Comparison of ENCODE assay signal across 24 cellular contexts in genomic region chr15:75356539-75356938, GRCh38. TPM values are rescaled to one million over a fixed set of nuclear protein-coding genes. Genes with fewer than 3 reads are reported as not detected.
DNase-seq lines count a peak whose midpoint lies in the region; ATAC-seq, FAIRE-seq and TF ChIP-seq lines count a peak whose summit lies in the region.
"Had no signal": no experiment of that assay in that cellular context is flagged by ENCODE, and none has a peak within 500 bp of the region (broad histone marks: within the 10 kb centered on the region; RNA-seq: fewer than 3 reads in every experiment).

No MANE protein-coding gene starts in this region.

- H3K27ac ChIP-seq in HCT116 (ENCODE audit: low read depth, low read length) (no peak overlapping the region), IMR-90 (ENCODE audit: insufficient read depth, low read length) (no peak overlapping the region), kidney (ENCODE audit: low read depth in 2 of 2, low read length in 2 of 2) (no peak overlapping the region)

- no peak overlapping the region for H4K8ac ChIP-seq in IMR-90 (ENCODE audit: low read depth in 2 of 2, low read length in 2 of 2)

- DNase-seq in HCT116 (ENCODE audit: low read depth, low spot score) (no peak), IMR-90 (no peak), kidney (peak; percentile 72), naive B cell (peak; percentile 24)
- no peak for DNase-seq in effector memory CD8-positive, alpha-beta T cell
- no peak for DNase-seq in stimulated activated CD4-positive, alpha-beta T cell treated with anti-CD3 and anti-CD28 coated beads, Interleukin-4, amount 100 ng/mL, for 4 hours
- DNase-seq: ACHN; BE2C; C1 segment of cervical spinal cord; CD4-positive, CD25-positive, alpha-beta regulatory T cell; CD8-positive, alpha-beta memory T cell; COR-L47; DMS 273 treated with DMSO at 0.1 percent for 48 hours; DMS53; DND-41; EL; HCEC 1CT; HFFc6; KBM-7 had no signal

- H3K23ac ChIP-seq in IMR-90 (ENCODE audit: low read depth, low read length): no peak overlapping the region

- H3K4me2 ChIP-seq in HCT116 (ENCODE audit: low read length) (no peak overlapping the region), IMR-90 (ENCODE audit: low read depth, low read length) (no peak overlapping the region)
- H3K4me2 ChIP-seq: GM23338 had no signal

- no peak overlapping the region for H4K91ac ChIP-seq in IMR-90 (ENCODE audit: insufficient read depth, low read depth, low read length)

- H3K9me3 ChIP-seq in HCT116 (ENCODE audit: control insufficient read depth in 1 of 2, insufficient read depth in 1 of 2, low read depth in 1 of 2, low read length in 2 of 2) (no peaks in the 10 kb centered on the region), IMR-90 (ENCODE audit: control insufficient read depth, insufficient read depth, low read length) (no peaks in the 10 kb centered on the region), kidney (ENCODE audit: control insufficient read depth in 1 of 2, low read length in 2 of 2) (no peaks in the 10 kb centered on the region)
- H3K9me3 ChIP-seq: BE2C had no signal

- H2BK15ac ChIP-seq in IMR-90 (ENCODE audit: low read depth, low read length): no peak overlapping the region

- in situ Hi-C loops in IMR-90 (cut with MboI; ENCODE audit: low sequenced_read_pairs): no loop called here

- H2BK120ac ChIP-seq in IMR-90 (ENCODE audit: low read depth, low read length): no peak overlapping the region

- TF ChIP-seq CTCF in HCT116 (IDR thresholded peaks at IDR 0.05 in 2 of 3, conservative IDR thresholded peaks at IDR 0.05 in 1 of 3; ENCODE audit: borderline replicate concordance in 1 of 3, insufficient read depth in 1 of 3, low read depth in 2 of 3, low read length in 2 of 3): no peak
- TF ChIP-seq CTCF in IMR-90 (conservative IDR thresholded peaks at IDR 0.05; ENCODE audit: low read depth, low read length): no peak
- no peak for TF ChIP-seq CTCF in kidney (IDR thresholded peaks at IDR 0.05; ENCODE audit: borderline replicate concordance, extremely low read depth, insufficient read depth)

- CTCF ChIA-PET in HCT116 (lab: Charles Lee): no interaction called here
- CTCF ChIA-PET in IMR-90 (lab: Yijun Ruan, JAX): no interaction called here

- no peaks in the 10 kb centered on the region; a peak in 1 of 4 replicates for H3K79me1 ChIP-seq in IMR-90 (ENCODE audit: low read depth in 1 of 2, low read length in 2 of 2)

- peaks cover 11% of the 10 kb centered on the region for H3K9me1 ChIP-seq in IMR-90 (ENCODE audit: insufficient read depth, low read length)

- H3K18ac ChIP-seq in IMR-90 (ENCODE audit: low read depth, low read length): no peak overlapping the region

- H3K14ac ChIP-seq in IMR-90 (replicated peaks; ENCODE audit: low read depth, low read length): no peak overlapping the region

- H3K9ac ChIP-seq in HCT116 (ENCODE audit: low read length) (no peak overlapping the region), IMR-90 (ENCODE audit: low read depth, low read length) (no peak overlapping the region), kidney (ENCODE audit: low read length in 2 of 2) (no peak overlapping the region)

- H3K4me1 ChIP-seq in HCT116 (ENCODE audit: control insufficient read depth in 1 of 2, insufficient read depth in 2 of 2, low read length in 2 of 2) (no peaks in the 10 kb centered on the region), IMR-90 (ENCODE audit: control insufficient read depth, insufficient read depth, low read length) (no peaks in the 10 kb centered on the region), kidney (ENCODE audit: control insufficient read depth in 1 of 2, insufficient read depth in 1 of 2, low read depth in 1 of 2, low read length in 2 of 2) (peaks cover 0 to 2% of the 10 kb centered on the region in 2 donors)
- H3K4me1 ChIP-seq: BE2C had no signal

- POLR2A ChIA-PET in HCT116 (lab: Charles Lee): no interaction called here
- POLR2A ChIA-PET in IMR-90 (lab: Charles Lee; ENCODE audit: unreplicated experiment): no interaction called here

- H2AK9ac ChIP-seq in IMR-90 (replicated peaks; ENCODE audit: low read depth, low read length, poor library complexity): peak overlapping the region; percentile 5

- ATAC-seq in HCT116 (no peak), IMR-90 (ENCODE audit: low read depth) (no peak), naive B cell (ENCODE audit: low read depth in 2 of 2) (peak in 1 of 2 donors; percentile 4), HG03135 (IDR thresholded peaks at IDR 0.05; ENCODE audit: unreplicated experiment) (no peak)
- no peak for ATAC-seq in effector memory CD8-positive, alpha-beta T cell (replicated peaks)
- ATAC-seq: GM23338 had no signal

- H3K27ac Mint-ChIP-seq in naive B cell: peak overlapping the region in 5 of 6 donors; percentile 21 to 99 (median 63)
- no peak overlapping the region for H3K27ac Mint-ChIP-seq in effector memory CD8-positive, alpha-beta T cell
- H3K27ac Mint-ChIP-seq: CD4-positive, CD25-positive, alpha-beta regulatory T cell; GM23338; HFFc6 had no signal

- TF ChIP-seq POLR2A in HCT116 (IDR thresholded peaks at IDR 0.05; ENCODE audit: borderline replicate concordance, extremely low read depth, insufficient read depth, insufficient read length) (no peak), IMR-90 (IDR thresholded peaks at IDR 0.05; ENCODE audit: low read depth, low read length) (no peak)

- H4K20me1 ChIP-seq in HCT116 (ENCODE audit: insufficient read depth) (no peaks in the 10 kb centered on the region), IMR-90 (ENCODE audit: insufficient read depth, low read length) (no peaks in the 10 kb centered on the region)

- no peak overlapping the region for H2AFZ ChIP-seq in HCT116 (ENCODE audit: low read depth, low read length, poor library complexity, severe bottlenecking)
- no peak overlapping the region for H2AFZ ChIP-seq in IMR-90 (replicated peaks; ENCODE audit: low read length, poor library complexity)
- H2AFZ ChIP-seq: GM23338 had no signal

- H2AK5ac ChIP-seq in IMR-90 (ENCODE audit: low read depth, low read length): no peak overlapping the region

- peak overlapping the region in 1 of 8 donors; percentile 15 for H3K4me3 Mint-ChIP-seq in naive B cell
- no peak overlapping the region for H3K4me3 Mint-ChIP-seq in effector memory CD8-positive, alpha-beta T cell
- H3K4me3 Mint-ChIP-seq: CD4-positive, CD25-positive, alpha-beta regulatory T cell; CD8-positive, alpha-beta memory T cell; GM23338; HFFc6 had no signal

- H2BK20ac ChIP-seq in IMR-90 (ENCODE audit: low read depth, low read length): no peak overlapping the region

- 96% methylated on average over 20 of the region's 20 CpGs; no CpG with 5 or more reads in 1 of the 2 experiments for WGBS in IMR-90 (ENCODE audit: extremely low coverage in 2 of 2, insufficient read length in 1 of 2), 2 experiments

- H3K27me3 ChIP-seq in HCT116 (ENCODE audit: insufficient read depth, low read length): no peaks in the 10 kb centered on the region
- no peaks in the 10 kb centered on the region for H3K27me3 ChIP-seq in IMR-90 (ENCODE audit: control insufficient read depth, insufficient read depth, low read length)
- H3K27me3 ChIP-seq: BE2C had no signal

- no peaks in the 10 kb centered on the region for H3K27me3 Mint-ChIP-seq in naive B cell
- H3K27me3 Mint-ChIP-seq in effector memory CD8-positive, alpha-beta T cell: no peaks in the 10 kb centered on the region
- H3K27me3 Mint-ChIP-seq: CD4-positive, CD25-positive, alpha-beta regulatory T cell; CD8-positive, alpha-beta memory T cell had no signal

- H3K9me3 Mint-ChIP-seq in naive B cell: no peaks in the 10 kb centered on the region
- no peaks in the 10 kb centered on the region for H3K9me3 Mint-ChIP-seq in effector memory CD8-positive, alpha-beta T cell
- H3K9me3 Mint-ChIP-seq: CD4-positive, CD25-positive, alpha-beta regulatory T cell; CD8-positive, alpha-beta memory T cell; GM23338; HFFc6 had no signal

- RAD21 ChIA-PET in HCT116 (lab: Charles Lee; ENCODE audit: low non-redundant PET in 1 of 2, low total read pairs in 2 of 2, uncharacterized antibody in 2 of 2, unreplicated experiment in 2 of 2): no interaction called here

- no peak overlapping the region for H2BK5ac ChIP-seq in IMR-90 (ENCODE audit: low read depth, low read length, poor library complexity, severe bottlenecking)

- peaks cover 0 to 5% (median 0%) of the 10 kb centered on the region in 3 donors for H3K4me1 Mint-ChIP-seq in naive B cell
- peaks cover 0 to 10% of the 10 kb centered on the region in 2 donors for H3K4me1 Mint-ChIP-seq in effector memory CD8-positive, alpha-beta T cell (ENCODE audit: low read depth in 2 of 2)
- H3K4me1 Mint-ChIP-seq: GM23338 had no signal

- BruUV-seq in HCT116 (replicated peaks; lab: Mats Ljungman, UMichigan) (TSS peak; percentile 6), IMR-90 (replicated peaks; lab: Mats Ljungman, UMichigan) (no TSS peak)

- no peak overlapping the region for H4K5ac ChIP-seq in IMR-90 (ENCODE audit: low read depth, low read length)

- no peaks in the 10 kb centered on the region for H3K79me2 ChIP-seq in HCT116 (ENCODE audit: insufficient read depth, low read length)

- intact Hi-C loops in HCT116 (cut with micrococcal nuclease): no loop called here
- intact Hi-C loops in IMR-90 (cut with micrococcal nuclease): no loop called here
- intact Hi-C loops in kidney (cut with DNase I): no loop called here

- H3K9me2 ChIP-seq in HCT116 (ENCODE audit: insufficient read depth): no peaks in the 10 kb centered on the region

- peaks cover 2 to 8% of the 10 kb centered on the region in 2 experiments; a peak in 3 of 4 replicates for H3K36me3 ChIP-seq in HCT116 (ENCODE audit: control insufficient read depth in 1 of 2, insufficient read depth in 2 of 2, low read length in 2 of 2)
- H3K36me3 ChIP-seq in IMR-90 (ENCODE audit: control insufficient read depth, insufficient read depth, low read length): peaks cover 52% of the 10 kb centered on the region
- H3K36me3 ChIP-seq in kidney (ENCODE audit: control insufficient read depth in 1 of 2, insufficient read depth in 2 of 2, low read length in 2 of 2): peaks cover 12 to 19% of the 10 kb centered on the region in 2 donors

- FAIRE-seq in kidney (lab: Jason Lieb, UNC): no peak
- FAIRE-seq: A204.1, GM12891, H54 had no signal

- no peak for TF ChIP-seq RAD21 in HCT116 (IDR thresholded peaks at IDR 0.05; ENCODE audit: low read depth)
- no peak for TF ChIP-seq RAD21 in IMR-90 (IDR thresholded peaks at IDR 0.05; ENCODE audit: low read length)

- no peak overlapping the region for H3K56ac ChIP-seq in IMR-90 (ENCODE audit: extremely low read depth, insufficient read depth, low read length)

- H3K4me3 ChIP-seq in HCT116 (replicated peaks in 1 of 2; ENCODE audit: low read depth in 1 of 2, low read length in 2 of 2) (no peak overlapping the region), IMR-90 (ENCODE audit: insufficient read depth, low read depth, low read length) (no peak overlapping the region), kidney (ENCODE audit: low read length in 2 of 2) (no peak overlapping the region)
- H3K4me3 ChIP-seq: GM23338 had no signal

- dilution Hi-C loops in IMR-90 (cut with HindIII; ENCODE audit: low sequenced_read_pairs, unreplicated experiment): no loop called here

- no peak overlapping the region for H3K4ac ChIP-seq in IMR-90 (ENCODE audit: low read depth, low read length)

- no peaks in the 10 kb centered on the region for H3K36me3 Mint-ChIP-seq in naive B cell
- peaks cover 14% of the 10 kb centered on the region for H3K36me3 Mint-ChIP-seq in effector memory CD8-positive, alpha-beta T cell (ENCODE audit: insufficient read depth)

RNA-seq across cellular contexts. Expression of gene NEIL1, which starts 9.7 kb away (rescaled TPM):
- 41.4 TPM for total RNA-seq in HCT116 (2021; ENCODE audit: unreplicated experiment)
- polyA plus RNA-seq in HCT116 (2012): 27.2 and 37.5 TPM in 2 replicates
- 0.56 and 1.1 TPM in 2 replicates for total RNA-seq in IMR-90 (2012; rRNA removed)
- 3.6 and 3.7 TPM in 2 replicates for polyA plus RNA-seq in IMR-90 (2012; rRNA removed)
- 1.0 and 1.4 TPM in 2 replicates for polyA plus RNA-seq in IMR-90 (2012; cell fraction: cytosol; rRNA removed)
- polyA plus RNA-seq in IMR-90 (2012; cell fraction: nucleus; rRNA removed; ENCODE audit: low replicate concordance): 26.0 and 30.5 TPM in 2 replicates
- total RNA-seq in kidney: 42.9 TPM
- polyA plus RNA-seq in kidney (ENCODE audit: insufficient read depth, low read depth, low replicate concordance): 22.6 TPM
- polyA plus RNA-seq in naive B cell (ENCODE audit: low read depth in 6 of 6): 10 to 100 TPM; 16.7 to 59.2 (median 31.7) TPM

RNA-seq across cellular contexts. Expression of gene MAN2C1, which starts 11.9 kb away (rescaled TPM):
- 118 TPM for total RNA-seq in HCT116 (2021; ENCODE audit: unreplicated experiment)
- polyA plus RNA-seq in HCT116 (2012): 87.8 and 98.6 TPM in 2 replicates
- total RNA-seq in IMR-90 (2012; rRNA removed): 29.7 and 34.8 TPM in 2 replicates
- 153 and 157 TPM in 2 replicates for polyA plus RNA-seq in IMR-90 (2012; rRNA removed)
- 35.8 and 42.7 TPM in 2 replicates for polyA plus RNA-seq in IMR-90 (2012; cell fraction: cytosol; rRNA removed)
- polyA plus RNA-seq in IMR-90 (2012; cell fraction: nucleus; rRNA removed; ENCODE audit: low replicate concordance): 1,121 and 2,846 TPM in 2 replicates
- 246 TPM for total RNA-seq in kidney
- polyA plus RNA-seq in kidney (ENCODE audit: insufficient read depth, low read depth, low replicate concordance): 126 TPM
- 10 to 100 TPM in 4 of 6 donors, 1 to 10 TPM in 2; 8.9 to 19.4 (median 14.1) TPM for polyA plus RNA-seq in naive B cell (ENCODE audit: low read depth in 6 of 6)

RNA-seq across cellular contexts. Expression of gene COMMD4, which starts 20.7 kb away (rescaled TPM):
- 141 TPM for total RNA-seq in HCT116 (2021; ENCODE audit: unreplicated experiment)
- polyA plus RNA-seq in HCT116 (2012): 94.6 and 113 TPM in 2 replicates
- 91.2 and 95.5 TPM in 2 replicates for total RNA-seq in IMR-90 (2012; rRNA removed)
- 133 and 162 TPM in 2 replicates for polyA plus RNA-seq in IMR-90 (2012; rRNA removed)
- 171 and 191 TPM in 2 replicates for polyA plus RNA-seq in IMR-90 (2012; cell fraction: cytosol; rRNA removed)
- polyA plus RNA-seq in IMR-90 (2012; cell fraction: nucleus; rRNA removed; ENCODE audit: low replicate concordance): 147 and 297 TPM in 2 replicates
- total RNA-seq in kidney: 67.6 TPM
- 162 TPM for polyA plus RNA-seq in kidney (ENCODE audit: insufficient read depth, low read depth, low replicate concordance)
- 10 to 100 TPM; 27.1 to 47.4 (median 37.9) TPM for polyA plus RNA-seq in naive B cell (ENCODE audit: low read depth in 6 of 6)

Comparison
In these comparisons a context has a peak if more than half of its experiments do, and no peak if none do; other contexts are left out.
1. DNase-seq: peak in kidney (single experiment) and naive B cell (single experiment); none in HCT116 (single experiment), IMR-90 (single experiment), effector memory CD8-positive, alpha-beta T cell (0 of 3) and stimulated activated CD4-positive, alpha-beta T cell treated with anti-CD3 and anti-CD28 coated beads, Interleukin-4, amount 100 ng/mL, for 4 hours (0 of 2).
2. H3K27ac Mint-ChIP-seq: peak in naive B cell (5 of 6); none in effector memory CD8-positive, alpha-beta T cell (0 of 2).
3. RNA of gene NEIL1, which starts 9.7 kb away (total RNA-seq): 42.9 TPM in kidney (single experiment) and 41.4 TPM in HCT116 (single experiment); 0.56 to 1.1 TPM in IMR-90; every median in the first group is over 10 times any median in the second.